In the genomic region with DNA sequence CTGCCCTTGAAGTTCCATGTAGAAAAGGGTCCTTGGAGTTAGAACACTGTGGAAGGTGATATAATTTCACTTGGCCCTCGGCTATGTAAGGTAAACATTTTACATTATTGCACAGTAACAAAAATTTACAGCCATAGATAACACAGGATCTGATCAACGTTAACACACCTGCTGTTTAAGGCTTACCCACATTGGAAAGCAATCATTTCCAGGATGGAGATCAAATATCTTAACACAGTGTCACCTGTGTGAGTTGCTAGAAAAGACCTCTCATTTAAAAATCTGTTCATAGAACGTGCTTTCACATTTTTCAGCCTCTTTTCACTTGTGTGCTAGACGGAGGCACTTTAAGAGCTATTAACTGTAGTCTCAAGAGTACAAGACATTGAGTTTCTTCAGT, we compare ENCODE assay signal across 17 cellular contexts. TPM values are rescaled to one million over a fixed set of nuclear protein-coding genes. Genes with fewer than 3 reads are reported as not detected.
DNase-seq lines count a peak whose midpoint lies in the region; ATAC-seq and TF ChIP-seq lines count a peak whose summit lies in the region.
"Had no signal": no experiment of that assay in that cellular context is flagged by ENCODE, and none has a peak within 500 bp of the region (broad histone marks: within the 10 kb centered on the region; RNA-seq: fewer than 3 reads in every experiment).

No MANE protein-coding gene starts in this region.

- ATAC-seq in GM23338 (no peak), HG02938 (IDR thresholded peaks at IDR 0.05; ENCODE audit: unreplicated experiment) (no peak)
- ATAC-seq: Panc1 had no signal

- POLR2A ChIA-PET in A673 (lab: Charles Lee; ENCODE audit: low non-redundant PET), result no interaction called here
- POLR2A ChIA-PET in OCI-LY7 (lab: Charles Lee), result interaction anchor here (0.6 to 0.8 kb wide), 3 partner anchors 11 to 945 kb away, joined by 3 to 4 read pairs (median 4); no protein-coding TSS in a partner anchor

- H3K27me3 ChIP-seq in A673 (replicated peaks; ENCODE audit: insufficient read depth, low read depth, low read length, poor library complexity) (no peaks in the 10 kb centered on the region), GM23338 (ENCODE audit: insufficient read depth) (peaks cover 44% of the 10 kb centered on the region), duodenal mucosa (ENCODE audit: control insufficient read depth in 1 of 2, insufficient read depth in 2 of 2, low read length in 2 of 2) (peaks cover 3 to 5% of the 10 kb centered on the region in 2 donors)

- H3K79me2 ChIP-seq in GM23338 (replicated peaks; ENCODE audit: insufficient read depth), result no peaks in the 10 kb centered on the region
- H3K79me2 ChIP-seq in OCI-LY7 (ENCODE audit: insufficient read depth, low read depth, low read length), result no peaks in the 10 kb centered on the region

- H3K9me2 ChIP-seq in GM23338 (ENCODE audit: insufficient read depth), result no peaks in the 10 kb centered on the region
- H3K9me2 ChIP-seq in OCI-LY7 (ENCODE audit: insufficient read depth, low read length), result no peaks in the 10 kb centered on the region

- H3K27ac Mint-ChIP-seq in GM23338 (no peak overlapping the region), nephron progenitor cell (no peak overlapping the region)
- H3K27ac Mint-ChIP-seq: H9 had no signal

- no TSS peak for BruUV-seq in A673 (replicated peaks; lab: Mats Ljungman, UMichigan)
- no TSS peak for BruUV-seq in OCI-LY7 (replicated peaks; lab: Mats Ljungman, UMichigan)

- peak overlapping the region; percentile 77 for H3K4me3 ChIP-seq in A673 (ENCODE audit: low read depth, low read length, poor library complexity, severe bottlenecking)
- H3K4me3 ChIP-seq in GM23338, result no peak overlapping the region
- H3K4me3 ChIP-seq in duodenal mucosa (ENCODE audit: low read depth in 1 of 2, low read length in 2 of 2), result peak overlapping the region; percentile 48 to 75
- H3K4me3 ChIP-seq in OCI-LY7 (ENCODE audit: low read depth, low read length, poor library complexity, severe bottlenecking), result no peak overlapping the region

- H3K9ac ChIP-seq in duodenal mucosa (ENCODE audit: low read depth in 1 of 2, low read length in 2 of 2), result no peak overlapping the region

- 0 out of 2 replicates have a peak overlapping the region, but pooled peaks have one; percentile 90 for H3K4me2 ChIP-seq in GM23338
- no peak overlapping the region for H3K4me2 ChIP-seq in OCI-LY7 (ENCODE audit: low read length)

- H3K9me3 Mint-ChIP-seq in GM23338 (no peaks in the 10 kb centered on the region), nephron progenitor cell (no peaks in the 10 kb centered on the region)
- H3K9me3 Mint-ChIP-seq: H9 had no signal

- no peak for DNase-seq in A673 (ENCODE audit: low spot score)
- no peak for DNase-seq in GM23338 (ENCODE audit: low spot score)
- DNase-seq in nephron progenitor cell, result no peak
- no peak for DNase-seq in 8988T
- no peak for DNase-seq in OCI-LY7 (ENCODE audit: low spot score)
- DNase-seq in cortex of kidney (lab: John Stamatoyannopoulos, UW), result no peak
- DNase-seq: AML-193, COR-L47, H9, NCI-H1105 treated with DMSO at 0.1 percent for 48 hours, NCI-H1694 treated with DMSO at 0.1 percent for 48 hours, NCI-H2171, NCI-H446, NCI-H748 treated with DMSO at 0.1 percent for 48 hours had no signal

- H4K20me1 ChIP-seq in GM23338 (replicated peaks; ENCODE audit: insufficient read depth), result no peaks in the 10 kb centered on the region
- no peaks in the 10 kb centered on the region for H4K20me1 ChIP-seq in OCI-LY7 (ENCODE audit: insufficient read depth, low read length)

- intact Hi-C loops in A673 (cut with micrococcal nuclease; ENCODE audit: unreplicated experiment) (loop anchor here (5.0 kb wide), 3 partner anchors 121 to 1729 kb away; a partner anchor contains a TSS), OCI-LY7 (cut with micrococcal nuclease; ENCODE audit: unreplicated experiment) (no loop called here)

- H3K27me3 Mint-ChIP-seq in GM23338 (ENCODE audit: insufficient read depth, low read depth, poor library complexity) (peaks cover 26% of the 10 kb centered on the region), nephron progenitor cell (ENCODE audit: low read depth, poor library complexity) (peaks cover 36% of the 10 kb centered on the region)

- TF ChIP-seq CTCF in A673 (conservative IDR thresholded peaks at IDR 0.05; ENCODE audit: low read depth, low read length) (no peak), GM23338 (conservative IDR thresholded peaks at IDR 0.05; ENCODE audit: low read depth in 2 of 2) (no peak), nephron progenitor cell (IDR thresholded peaks at IDR 0.05) (no peak), OCI-LY7 (conservative IDR thresholded peaks at IDR 0.05; ENCODE audit: low read length) (no peak)

- H3K36me3 Mint-ChIP-seq in GM23338 (ENCODE audit: low read depth) (no peaks in the 10 kb centered on the region), nephron progenitor cell (ENCODE audit: low read depth) (no peaks in the 10 kb centered on the region)

- H3F3A ChIP-seq in GM23338 (replicated peaks; ENCODE audit: low read depth), result 0 out of 2 replicates have a peak, but pooled peaks cover 3% of the 10 kb centered on the region

- H3K4me3 Mint-ChIP-seq in GM23338 (peak overlapping the region; percentile 93; the same call in 1 of the 3 replicates), nephron progenitor cell (peak overlapping the region; percentile 95)

- H3K36me3 ChIP-seq in A673 (ENCODE audit: insufficient read depth, low read length, poor library complexity, severe bottlenecking), result no peaks in the 10 kb centered on the region
- H3K36me3 ChIP-seq in GM23338 (ENCODE audit: insufficient read depth), result no peaks in the 10 kb centered on the region
- no peaks in the 10 kb centered on the region for H3K36me3 ChIP-seq in duodenal mucosa (ENCODE audit: control insufficient read depth in 1 of 2, insufficient read depth in 2 of 2, low read length in 2 of 2)
- no peaks in the 10 kb centered on the region for H3K36me3 ChIP-seq in OCI-LY7 (ENCODE audit: insufficient read depth, low read length)

- H3K4me1 ChIP-seq in A673 (ENCODE audit: insufficient read depth, low read length, poor library complexity, severe bottlenecking) (peaks cover 42% of the 10 kb centered on the region), GM23338 (ENCODE audit: insufficient read depth) (peaks cover 18% of the 10 kb centered on the region), duodenal mucosa (ENCODE audit: control insufficient read depth in 1 of 2, insufficient read depth in 2 of 2, low read length in 2 of 2) (peaks cover 12 to 14% of the 10 kb centered on the region in 2 donors), OCI-LY7 (ENCODE audit: insufficient read depth, low read length, poor library complexity, severe bottlenecking) (no peaks in the 10 kb centered on the region)

- H2AFZ ChIP-seq in GM23338 (no peak overlapping the region), OCI-LY7 (ENCODE audit: low read length) (no peak overlapping the region)

- peaks cover 28% of the 10 kb centered on the region for H3K4me1 Mint-ChIP-seq in GM23338
- peaks cover 14% of the 10 kb centered on the region for H3K4me1 Mint-ChIP-seq in nephron progenitor cell

- H3K9me3 ChIP-seq in A673 (ENCODE audit: low read depth, low read length, poor library complexity, severe bottlenecking), result no peaks in the 10 kb centered on the region
- no peaks in the 10 kb centered on the region for H3K9me3 ChIP-seq in duodenal mucosa (ENCODE audit: control insufficient read depth in 1 of 2, low read length in 2 of 2)
- no peaks in the 10 kb centered on the region for H3K9me3 ChIP-seq in OCI-LY7 (ENCODE audit: low read length)

- H3K27ac ChIP-seq in A673 (ENCODE audit: low read depth, low read length, poor library complexity, severe bottlenecking) (peak overlapping the region; percentile 98), GM23338 (ENCODE audit: low read depth) (no peak overlapping the region), duodenal mucosa (ENCODE audit: low read depth, low read length) (no peak overlapping the region), OCI-LY7 (ENCODE audit: low read depth, low read length, poor library complexity, severe bottlenecking) (no peak overlapping the region)

- CTCF ChIA-PET in A673 (lab: Charles Lee) (no interaction called here), OCI-LY7 (lab: Charles Lee; ENCODE audit: unreplicated experiment) (no interaction called here)

TF ChIP-seq in GM23338, 12 proteins besides CTCF, POLR2A, EP300 and RAD21 (continues in another document):
- TF ChIP-seq EZH2 (IDR thresholded peaks at IDR 0.05; ENCODE audit: low read depth, unreplicated experiment) (no peak), ZNF331 (CRISPR knock-in tag; IDR thresholded peaks at IDR 0.05; ENCODE audit: low read depth) (no peak), STAT1 (IDR thresholded peaks at IDR 0.05; ENCODE audit: unreplicated experiment) (no peak), NANOG (IDR thresholded peaks at IDR 0.05; ENCODE audit: borderline replicate concordance) (no peak), EZH2phosphoT487 (IDR thresholded peaks at IDR 0.05; ENCODE audit: unreplicated experiment) (no peak)
- TF ChIP-seq, protein P1, sequence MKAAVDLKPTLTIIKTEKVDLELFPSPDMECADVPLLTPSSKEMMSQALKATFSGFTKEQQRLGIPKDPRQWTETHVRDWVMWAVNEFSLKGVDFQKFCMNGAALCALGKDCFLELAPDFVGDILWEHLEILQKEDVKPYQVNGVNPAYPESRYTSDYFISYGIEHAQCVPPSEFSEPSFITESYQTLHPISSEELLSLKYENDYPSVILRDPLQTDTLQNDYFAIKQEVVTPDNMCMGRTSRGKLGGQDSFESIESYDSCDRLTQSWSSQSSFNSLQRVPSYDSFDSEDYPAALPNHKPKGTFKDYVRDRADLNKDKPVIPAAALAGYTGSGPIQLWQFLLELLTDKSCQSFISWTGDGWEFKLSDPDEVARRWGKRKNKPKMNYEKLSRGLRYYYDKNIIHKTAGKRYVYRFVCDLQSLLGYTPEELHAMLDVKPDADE (IDR thresholded peaks at IDR 0.05), result no peak

RNA-seq across cellular contexts. Expression of a gene that starts 1.9 kb away (rescaled TPM):
- 22.2 and 24.6 TPM in 2 replicates for total RNA-seq in A673 (2021)
- 0.16 and 0.80 TPM in 2 replicates for total RNA-seq in GM23338 (2014; rRNA removed; shearing (Covaris generic))
- 0.63 and 0.94 TPM in 2 replicates for polyA plus RNA-seq in GM23338 (2016; fragmentation: Nextera tagmentation; extraction: Ambion mirVana)
- not detected in 2 replicates for total RNA-seq in OCI-LY7 (2014; rRNA removed; shearing (Covaris generic))
- total RNA-seq in OCI-LY7 (2022), result not detected in 2 replicates

Comparison
In these comparisons a context has a peak if more than half of its experiments do, and no peak if none do; other contexts are left out.
1. H3K4me3 ChIP-seq: peak in A673 (single experiment) and duodenal mucosa (2 of 2); none in GM23338 (single experiment) and OCI-LY7 (single experiment).
2. RNA of a gene that starts 1.9 kb away (total RNA-seq): 22.2 to 24.6 TPM in A673; 0.16 to 0.80 TPM in GM23338 and not detected in OCI-LY7; every median in the first group is over 10 times any median in the second.